In the genomic region with DNA sequence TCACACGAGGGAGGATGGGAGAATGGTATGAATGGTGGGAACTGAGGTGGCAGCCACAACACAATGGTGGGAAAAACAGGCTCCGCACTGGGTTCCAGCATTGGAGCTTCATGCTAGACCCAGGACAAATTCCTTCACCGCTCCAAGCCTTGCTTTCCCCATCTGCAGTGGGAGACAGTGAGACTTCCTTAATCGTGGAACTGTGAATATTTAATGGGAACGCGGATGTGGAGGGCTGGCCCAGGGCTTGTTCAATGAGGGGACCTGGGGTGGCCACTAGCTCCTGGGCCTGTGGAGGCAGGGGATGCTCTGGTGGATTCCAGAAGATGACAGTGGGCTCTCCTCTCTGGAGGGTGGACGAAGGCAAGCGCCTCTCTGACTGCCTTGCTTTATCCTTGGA, we compare ENCODE assay signal across 30 cellular contexts.
"Had no signal": no experiment of that assay in that cellular context is flagged by ENCODE, and none has a peak within 500 bp of the region (broad histone marks: within the 10 kb centered on the region; RNA-seq: fewer than 3 reads in every experiment).

No MANE protein-coding gene starts in this region.

- H3K27ac ChIP-seq: pancreas, psoas muscle, right lobe of liver, spleen, thoracic aorta, thyroid gland, tibial nerve, upper lobe of left lung, vagina had no signal

- H3K27me3 ChIP-seq: pancreas, right lobe of liver, sigmoid colon, stomach, thyroid gland, upper lobe of left lung, vagina had no signal

- H3K4me2 ChIP-seq: smooth muscle cell had no signal

- FAIRE-seq: pancreas, urothelium cell line had no signal

- DNase-seq: naive B cell; naive thymus-derived CD8-positive, alpha-beta T cell; nephron progenitor cell; occipital lobe; pancreas; psoas muscle; right cardiac atrium; right lobe of liver; sigmoid colon; spleen; stimulated activated CD4-positive, alpha-beta T cell treated with anti-CD3 and anti-CD28 coated beads, Interleukin-12 subunit alpha, Interleukin-12 subunit beta, amount 100 ng/mL, for 4 hours; stimulated activated CD4-positive, alpha-beta T cell treated with anti-CD3 and anti-CD28 coated beads, Interleukin-1b, Interleukin-23, amount 100 ng/mL, for 48 hours; stimulated activated CD4-positive, alpha-beta T cell treated with anti-CD3 and anti-CD28 coated beads, Interleukin-4, amount 100 ng/mL, for 1 hour; stimulated activated CD4-positive, alpha-beta T cell treated with anti-CD3 and anti-CD28 coated beads, Interleukin-4, amount 100 ng/mL, for 4 hours; stimulated activated CD8-positive, alpha-beta memory T cell treated with anti-CD3 and anti-CD28 coated beads, Interleukin-4, amount 100 ng/mL, for 48 hours; stimulated activated naive B cell treated with anti-CD40 and anti-IgM and Interleukin-4, amounts not matched to agents 10 μg/mL and 1 μg/mL and 100 μg/mL, for 72 hours; stimulated activated naive CD4-positive, alpha-beta T cell treated with Interleukin-2 at 50 U/mL for 16 hours; stomach; thyroid gland; trophoblast cell had no signal

- H3K9me3 ChIP-seq: pancreas, psoas muscle, right lobe of liver, sigmoid colon, spleen, stomach, thoracic aorta, thyroid gland, tibial nerve, upper lobe of left lung, vagina had no signal

- H3K4me3 Mint-ChIP-seq: naive thymus-derived CD8-positive, alpha-beta T cell; natural killer cell treated with Interleukin-12 subunit alpha and Interleukin-12 subunit beta and Interleukin-15 and Interleukin-18, amount 100 ng/mL, for 72 hours; nephron progenitor cell; neural crest cell; stimulated activated naive B cell treated with anti-CD40 and anti-IgM and Interleukin-4, amounts not matched to agents 10 μg/mL and 1 μg/mL and 100 μg/mL, for 72 hours; stimulated activated naive CD8-positive, alpha-beta T cell treated with anti-CD3 and anti-CD28 coated beads, Interleukin-15, Interleukin-2, amounts not matched to agents 100 ng/mL and 50 ng/mL, for 24 hours had no signal

- H3K9me3 Mint-ChIP-seq: naive B cell; naive thymus-derived CD8-positive, alpha-beta T cell; natural killer cell treated with Interleukin-12 subunit alpha and Interleukin-12 subunit beta and Interleukin-15 and Interleukin-18, amount 100 ng/mL, for 72 hours; nephron progenitor cell; neural crest cell; stimulated activated naive B cell treated with anti-CD40 and anti-IgM and Interleukin-4, amounts not matched to agents 10 μg/mL and 1 μg/mL and 100 μg/mL, for 72 hours; stimulated activated naive CD8-positive, alpha-beta T cell treated with anti-CD3 and anti-CD28 coated beads, Interleukin-15, Interleukin-2, amounts not matched to agents 100 ng/mL and 50 ng/mL, for 24 hours had no signal

- H3K36me3 Mint-ChIP-seq: naive B cell; naive thymus-derived CD8-positive, alpha-beta T cell; natural killer cell treated with Interleukin-12 subunit alpha and Interleukin-12 subunit beta and Interleukin-15 and Interleukin-18, amount 100 ng/mL, for 72 hours; stimulated activated naive B cell treated with anti-CD40 and anti-IgM and Interleukin-4, amounts not matched to agents 10 μg/mL and 1 μg/mL and 100 μg/mL, for 72 hours had no signal

- H3K4me1 ChIP-seq: pancreas, right lobe of liver, tibial nerve, upper lobe of left lung, vagina had no signal

- H3K4me1 Mint-ChIP-seq: naive B cell; neural crest cell; stimulated activated naive B cell treated with anti-CD40 and anti-IgM and Interleukin-4, amounts not matched to agents 10 μg/mL and 1 μg/mL and 100 μg/mL, for 72 hours had no signal

- H3K27ac Mint-ChIP-seq: naive B cell; naive thymus-derived CD8-positive, alpha-beta T cell; natural killer cell treated with Interleukin-12 subunit alpha and Interleukin-12 subunit beta and Interleukin-15 and Interleukin-18, amount 100 ng/mL, for 72 hours; nephron progenitor cell; progenitor cell of endocrine pancreas; stimulated activated naive CD8-positive, alpha-beta T cell treated with anti-CD3 and anti-CD28 coated beads, Interleukin-15, Interleukin-2, amounts not matched to agents 100 ng/mL and 50 ng/mL, for 24 hours had no signal

- H3K4me3 ChIP-seq: pancreas, psoas muscle, right lobe of liver, sigmoid colon, smooth muscle cell, spleen, stomach, thoracic aorta, thyroid gland, tibial nerve, upper lobe of left lung, vagina had no signal

- ATAC-seq: naive thymus-derived CD8-positive, alpha-beta T cell; natural killer cell treated with Interleukin-12 subunit alpha and Interleukin-12 subunit beta and Interleukin-15 and Interleukin-18, amount 100 ng/mL, for 72 hours; pancreas; psoas muscle; right cardiac atrium; right lobe of liver; stimulated activated naive B cell treated with anti-CD40 and anti-IgM and Interleukin-4, amounts not matched to agents 10 μg/mL and 1 μg/mL and 100 μg/mL, for 72 hours had no signal

- H3K36me3 ChIP-seq: pancreas, right lobe of liver, sigmoid colon, spleen, stomach, thoracic aorta, thyroid gland, tibial nerve, upper lobe of left lung, vagina had no signal
